In the genomic region with DNA sequence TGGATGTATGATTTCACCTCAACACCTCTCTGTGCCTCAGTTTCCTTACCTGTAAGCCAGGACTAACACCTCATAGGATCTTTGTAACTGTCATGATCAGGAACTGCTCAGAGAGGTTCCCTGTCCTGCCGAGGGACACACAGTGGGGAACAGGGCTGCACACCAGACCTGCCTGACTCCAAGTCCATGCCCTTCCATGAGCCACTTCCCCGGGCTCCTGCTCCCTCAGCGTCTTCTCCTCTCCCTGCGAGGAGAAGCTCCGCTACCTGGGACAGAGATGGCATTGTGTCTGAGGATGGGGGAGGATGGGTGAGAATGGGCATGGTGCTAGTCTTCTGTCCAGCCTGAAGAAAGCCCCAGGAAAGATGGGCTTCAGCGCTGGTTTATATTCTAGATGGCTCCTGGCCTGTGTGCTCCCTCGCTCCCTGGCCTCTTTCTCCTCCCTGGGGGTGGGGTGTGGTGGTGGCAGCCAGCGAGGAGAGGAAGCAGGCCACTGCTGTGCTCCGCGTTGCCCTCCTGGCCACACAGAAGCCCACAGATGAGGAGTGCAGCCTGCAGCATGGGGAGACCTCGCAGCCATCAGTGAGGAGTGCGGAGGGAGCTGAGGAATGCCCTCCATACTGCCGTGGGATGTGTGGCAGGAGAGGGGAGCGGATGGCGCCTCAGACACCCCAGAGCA, we compare ENCODE assay signal across 1 cellular context.
TF ChIP-seq lines count a peak whose summit lies in the region.

No MANE protein-coding gene starts in this region.

TF ChIP-seq in IMR-90, 13 proteins besides CTCF, POLR2A, EP300 and RAD21:
- TF ChIP-seq FOS (IDR thresholded peaks at IDR 0.05; ENCODE audit: low read depth, low read length) (no peak), RFX5 (IDR thresholded peaks at IDR 0.05; ENCODE audit: low read depth, low read length) (no peak), BHLHE40 (IDR thresholded peaks at IDR 0.05; ENCODE audit: low read depth, low read length) (no peak), NFE2L2 (IDR thresholded peaks at IDR 0.05; ENCODE audit: low read depth, low read length) (no peak), CHD1 (IDR thresholded peaks at IDR 0.05; ENCODE audit: low read depth, low read length) (no peak), SMC3 (IDR thresholded peaks at IDR 0.05; ENCODE audit: low read depth, low read length) (no peak), MXI1 (IDR thresholded peaks at IDR 0.05; ENCODE audit: borderline replicate concordance, low read depth, low read length) (no peak), MAZ (IDR thresholded peaks at IDR 0.05; ENCODE audit: borderline replicate concordance, low read depth, low read length) (no peak), CEBPB (IDR thresholded peaks at IDR 0.05; ENCODE audit: low read depth, low read length) (no peak)
- TF ChIP-seq, protein P1, sequence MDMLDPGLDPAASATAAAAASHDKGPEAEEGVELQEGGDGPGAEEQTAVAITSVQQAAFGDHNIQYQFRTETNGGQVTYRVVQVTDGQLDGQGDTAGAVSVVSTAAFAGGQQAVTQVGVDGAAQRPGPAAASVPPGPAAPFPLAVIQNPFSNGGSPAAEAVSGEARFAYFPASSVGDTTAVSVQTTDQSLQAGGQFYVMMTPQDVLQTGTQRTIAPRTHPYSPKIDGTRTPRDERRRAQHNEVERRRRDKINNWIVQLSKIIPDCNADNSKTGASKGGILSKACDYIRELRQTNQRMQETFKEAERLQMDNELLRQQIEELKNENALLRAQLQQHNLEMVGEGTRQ (IDR thresholded peaks at IDR 0.05; ENCODE audit: low read depth, low read length): no peak
- TF ChIP-seq, protein P2, sequence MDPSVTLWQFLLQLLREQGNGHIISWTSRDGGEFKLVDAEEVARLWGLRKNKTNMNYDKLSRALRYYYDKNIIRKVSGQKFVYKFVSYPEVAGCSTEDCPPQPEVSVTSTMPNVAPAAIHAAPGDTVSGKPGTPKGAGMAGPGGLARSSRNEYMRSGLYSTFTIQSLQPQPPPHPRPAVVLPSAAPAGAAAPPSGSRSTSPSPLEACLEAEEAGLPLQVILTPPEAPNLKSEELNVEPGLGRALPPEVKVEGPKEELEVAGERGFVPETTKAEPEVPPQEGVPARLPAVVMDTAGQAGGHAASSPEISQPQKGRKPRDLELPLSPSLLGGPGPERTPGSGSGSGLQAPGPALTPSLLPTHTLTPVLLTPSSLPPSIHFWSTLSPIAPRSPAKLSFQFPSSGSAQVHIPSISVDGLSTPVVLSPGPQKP (IDR thresholded peaks at IDR 0.05; ENCODE audit: borderline replicate concordance, low read depth, low read length): no peak
TF ChIP-seq in IMR-90: peak in this region for 0.
